ENCODE assay signal across 17 cellular contexts in genomic region chr22:37012262-37012904, GRCh38. TPM values are rescaled to one million over a fixed set of nuclear protein-coding genes. Genes with fewer than 3 reads are reported as not detected.
DNase-seq lines count a peak whose midpoint lies in the region; ATAC-seq and TF ChIP-seq lines count a peak whose summit lies in the region.
"Had no signal": no experiment of that assay in that cellular context is flagged by ENCODE, and none has a peak within 500 bp of the region (broad histone marks: within the 10 kb centered on the region; RNA-seq: fewer than 3 reads in every experiment).

No MANE protein-coding gene starts in this region.

- H3K9me3 ChIP-seq in PC-9 (ENCODE audit: insufficient read depth, low read depth) (no peaks in the 10 kb centered on the region), colonic mucosa (no peaks in the 10 kb centered on the region), sigmoid colon (no peaks in the 10 kb centered on the region)

- H3K9ac ChIP-seq in colonic mucosa (ENCODE audit: low read depth in 2 of 2, low read length in 2 of 2): peak overlapping the region in 1 of 2 donors; percentile 73

- intact Hi-C loops in PC-9 (cut with micrococcal nuclease; ENCODE audit: unreplicated experiment): no loop called here
- intact Hi-C loops in colonic mucosa (cut with DNase I): no loop called here
- intact Hi-C loops in sciatic nerve (cut with DNase I): no loop called here
- intact Hi-C loops in sigmoid colon (cut with DNase I): no loop called here

- H3K27me3 ChIP-seq in PC-9 (ENCODE audit: insufficient read depth, low read depth) (no peaks in the 10 kb centered on the region), colonic mucosa (no peaks in the 10 kb centered on the region), sigmoid colon (no peaks in the 10 kb centered on the region)

- no TSS peak for BruUV-seq in PC-9 (replicated peaks; lab: Mats Ljungman, UMichigan)

- H3K4me1 ChIP-seq in PC-9 (replicated peaks; ENCODE audit: insufficient read depth) (peaks cover 47% of the 10 kb centered on the region), colonic mucosa (peaks cover 26% of the 10 kb centered on the region), sigmoid colon (peaks cover 0 to 24% (median 14%) of the 10 kb centered on the region in 4 donors)

- DNase-seq in PC-9 (peak; percentile 55 to 61), colonic mucosa (peak; percentile 89), hippocampal formation (lab: John Stamatoyannopoulos, UW) (peak; percentile 21 to 23), sciatic nerve (ENCODE audit: low spot score) (no peak), KG1 (lab: John Stamatoyannopoulos, UW) (no peak), SIG-M5 treated with dmso at 0.1 percent for 504 hours (lab: John Stamatoyannopoulos, UW; ENCODE audit: unreplicated experiment) (no peak), sigmoid colon (no peak), RKO (ENCODE audit: low spot score) (no peak)
- DNase-seq: activated effector memory CD4-positive, alpha-beta T cell treated with Interleukin-2 at 50 U/mL for 16 hours; amniotic stem cell; CD8-positive, alpha-beta memory T cell; DND-41; HCEC 1CT; KBM-7; mesendoderm; NCI-H2227 treated with DMSO at 0.1 percent for 48 hours; T1000 had no signal

- H3F3A ChIP-seq in PC-9 (ENCODE audit: insufficient read depth, low read depth): peaks cover 31% of the 10 kb centered on the region; the same call in 1 of the 2 replicates

- TF ChIP-seq POLR2A in sigmoid colon (IDR thresholded peaks at IDR 0.05): no peak

- TF ChIP-seq EP300 in sigmoid colon (IDR thresholded peaks at IDR 0.05): no peak

- H2AFZ ChIP-seq in PC-9: no peak overlapping the region

- CTCF ChIA-PET in PC-9 (lab: Charles Lee): interaction anchor here (0.7 kb wide), 1 partner anchor 21 kb away, joined by 4 read pairs; no protein-coding TSS in a partner anchor

- peak; percentile 29 for ATAC-seq in sciatic nerve

- H3K79me2 ChIP-seq in PC-9 (ENCODE audit: low read depth): peaks cover 14% of the 10 kb centered on the region

- peaks cover 10% of the 10 kb centered on the region; the same call in 1 of the 2 replicates for H3K36me3 ChIP-seq in PC-9 (ENCODE audit: low read depth)
- H3K36me3 ChIP-seq in colonic mucosa: no peaks in the 10 kb centered on the region
- H3K36me3 ChIP-seq in sigmoid colon: no peaks in the 10 kb centered on the region

- 25 to 78% methylated on average over 9 of the region's 9 CpGs for WGBS in sigmoid colon, 2 donors

- H3K27ac ChIP-seq in PC-9 (no peak overlapping the region), colonic mucosa (peak overlapping the region; percentile 55), sigmoid colon (peak overlapping the region in 1 of 4 donors; percentile 46)

- H3K4me2 ChIP-seq in PC-9: peak overlapping the region; percentile 52

- no peaks in the 10 kb centered on the region for H3K9me2 ChIP-seq in PC-9 (ENCODE audit: insufficient read depth)

- H3K4me3 ChIP-seq in PC-9: no peak overlapping the region
- H3K4me3 ChIP-seq in colonic mucosa: no peak overlapping the region
- no peak overlapping the region for H3K4me3 ChIP-seq in sigmoid colon

- H4K20me1 ChIP-seq in PC-9 (ENCODE audit: insufficient read depth): peaks cover 2% of the 10 kb centered on the region; the same call in 1 of the 2 replicates

- POLR2A ChIA-PET in PC-9 (lab: Charles Lee; ENCODE audit: unreplicated experiment): interaction anchor here (0.5 to 0.6 kb wide), 2 partner anchors 110 to 502 kb away, joined by 5 read pairs; no protein-coding TSS in a partner anchor

- TF ChIP-seq CTCF in PC-9 (conservative IDR thresholded peaks at IDR 0.05): no peak
- TF ChIP-seq CTCF in colonic mucosa (IDR thresholded peaks at IDR 0.05): no peak
- no peak for TF ChIP-seq CTCF in sigmoid colon (IDR thresholded peaks at IDR 0.05)

RNA-seq across cellular contexts. Expression of gene TST, which starts 6.9 kb away (rescaled TPM):
- total RNA-seq in PC-9 (2021): 99.4 and 123 TPM in 2 replicates
- total RNA-seq in colonic mucosa: 100 to 1,000 TPM; 410 to 474 TPM
- total RNA-seq in sciatic nerve: 20.6 TPM
- total RNA-seq in sigmoid colon: 10 to 100 TPM; 29.1 to 31.4 (median 30.3) TPM
- 1,000 to 10,000 TPM in 1 of 3 donors, 100 to 1,000 TPM in 2; 390 to 1,038 (median 663) TPM for polyA plus RNA-seq in sigmoid colon

RNA-seq across cellular contexts. Expression of gene MPST, which starts 7.2 kb away (rescaled TPM):
- total RNA-seq in PC-9 (2021) (75.9 and 109 TPM in 2 replicates), colonic mucosa (100 to 1,000 TPM; 217 to 259 TPM), sciatic nerve (36.4 TPM), sigmoid colon (100 to 1,000 TPM in 3 of 4 donors, 10 to 100 TPM in 1; 94.2 to 143 (median 111) TPM)
- polyA plus RNA-seq in sigmoid colon: 100 to 1,000 TPM; 241 to 340 (median 304) TPM

RNA-seq across cellular contexts. Expression of gene KCTD17, which starts 39.2 kb away (rescaled TPM):
- total RNA-seq in PC-9 (2021): 29.5 and 32.6 TPM in 2 replicates
- 10 to 100 TPM; 25.4 to 39.9 TPM for total RNA-seq in colonic mucosa
- total RNA-seq in sciatic nerve: 17.5 TPM
- total RNA-seq in sigmoid colon: 10 to 100 TPM; 17.8 to 49.0 (median 24.0) TPM
- polyA plus RNA-seq in sigmoid colon: 10 to 100 TPM; 23.4 to 55.5 (median 48.4) TPM

Comparison
In these comparisons a context has a peak if more than half of its experiments do, and no peak if none do; other contexts are left out.
1. DNase-seq: peak in PC-9 (2 of 2), colonic mucosa (single experiment) and hippocampal formation (2 of 2); none in sciatic nerve (single experiment), KG1 (single experiment), SIG-M5 treated with dmso at 0.1 percent for 504 hours (single experiment), sigmoid colon (single experiment) and RKO (single experiment).